In the genomic region with DNA sequence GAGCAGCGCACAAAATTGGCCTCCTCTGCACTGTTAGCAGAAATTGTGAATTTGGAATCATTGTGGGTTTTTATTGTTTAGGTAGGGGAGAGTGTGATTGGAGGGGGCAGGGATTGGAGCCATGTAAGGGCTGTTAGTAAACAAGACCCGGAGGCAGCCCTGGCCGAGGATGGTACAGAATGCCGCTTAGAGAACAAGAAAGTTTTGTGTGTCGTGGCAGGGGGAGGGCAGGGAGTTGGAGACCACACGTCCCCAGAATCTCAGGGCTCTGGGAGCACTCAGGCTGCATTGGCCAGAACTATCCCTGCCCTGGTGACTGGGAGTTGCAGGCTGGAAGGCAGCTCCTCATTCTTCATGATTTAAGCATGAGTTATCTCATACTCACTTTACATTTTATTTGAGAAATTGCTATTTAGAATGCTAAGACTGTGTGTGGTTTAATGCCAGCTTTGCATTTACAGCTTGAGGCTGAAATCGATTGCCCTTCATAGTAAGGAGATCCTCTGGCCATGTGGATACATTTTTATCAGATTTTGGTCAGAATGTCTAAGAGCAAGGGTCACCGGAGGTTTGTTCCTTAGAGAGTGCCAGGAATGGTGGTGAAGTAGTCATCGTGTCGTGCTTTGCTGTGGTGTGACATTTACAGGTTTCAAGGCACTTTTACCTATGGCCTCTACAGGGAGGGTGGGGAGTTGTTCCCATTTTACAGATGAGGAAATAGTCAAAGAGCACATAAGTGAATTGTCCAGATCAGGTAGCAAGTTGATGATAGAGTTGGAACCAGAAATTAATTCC, we compare ENCODE assay signal across 17 cellular contexts. TPM values are rescaled to one million over a fixed set of nuclear protein-coding genes. Genes with fewer than 3 reads are reported as not detected.
A peak's percentile ranks its signal among the peaks of the same experiment; 100 is the strongest.
DNase-seq lines count a peak whose midpoint lies in the region; ATAC-seq and TF ChIP-seq lines count a peak whose summit lies in the region.
"Had no signal": no experiment of that assay in that cellular context is flagged by ENCODE, and none has a peak within 500 bp of the region (broad histone marks: within the 10 kb centered on the region; RNA-seq: fewer than 3 reads in every experiment).

No MANE protein-coding gene starts in this region.

- no peak for DNase-seq in CD4-positive, CD25-positive, alpha-beta regulatory T cell
- DNase-seq in T-helper 17 cell (no peak), endothelial cell (ENCODE audit: low spot score) (no peak), osteocyte (ENCODE audit: extremely low spot score, unreplicated experiment) (peak; percentile 62), HEK293T (ENCODE audit: extremely low spot score) (no peak), activated gamma-delta T cell treated with Interleukin-2 at 50 U/mL for 16 hours (no peak), AG08395 (ENCODE audit: low spot score) (no peak)
- DNase-seq: activated CD4-positive, alpha-beta T cell treated with anti-CD3 and anti-CD28 coated beads, Interleukin-2, amount 10 ng/mL, durations not matched to agents 7 days and 5 days; activated naive CD4-positive, alpha-beta T cell treated with Interleukin-2 at 50 U/mL for 16 hours; colonic mucosa; DND-41; esophagus squamous epithelium; mammary epithelial cell; NCI-H345; Peyer's patch had no signal

- H3K27me3 Mint-ChIP-seq in CD4-positive, CD25-positive, alpha-beta regulatory T cell: no peaks in the 10 kb centered on the region
- H3K27me3 Mint-ChIP-seq in T-helper 17 cell (no peaks in the 10 kb centered on the region), endothelial cell (ENCODE audit: unreplicated experiment) (peaks cover 3% of the 10 kb centered on the region), osteocyte (ENCODE audit: unreplicated experiment) (no peaks in the 10 kb centered on the region)
- H3K27me3 Mint-ChIP-seq: activated CD4-positive, alpha-beta T cell treated with anti-CD3 and anti-CD28 coated beads, Interleukin-2, amount 10 ng/mL, durations not matched to agents 7 days and 5 days had no signal

- H3K36me3 Mint-ChIP-seq in CD4-positive, CD25-positive, alpha-beta regulatory T cell: peaks cover 33% of the 10 kb centered on the region
- H3K36me3 Mint-ChIP-seq in T-helper 17 cell (ENCODE audit: low read depth) (peaks cover 7% of the 10 kb centered on the region), endothelial cell (ENCODE audit: low read depth, unreplicated experiment) (peaks cover 25% of the 10 kb centered on the region), osteocyte (ENCODE audit: unreplicated experiment) (peaks cover 22% of the 10 kb centered on the region)

- peak overlapping the region; percentile 12 to 62 (median 54) for H3K27ac Mint-ChIP-seq in CD4-positive, CD25-positive, alpha-beta regulatory T cell
- H3K27ac Mint-ChIP-seq in T-helper 17 cell (peak overlapping the region; percentile 76), endothelial cell (ENCODE audit: unreplicated experiment) (peak overlapping the region; percentile 54), osteocyte (ENCODE audit: unreplicated experiment) (no peak overlapping the region)

- POLR2A ChIA-PET in HEK293T (lab: Yijun Ruan, JAX): interaction anchor here (1.4 kb wide), 1 partner anchor 9 kb away, joined by 3 read pairs; no protein-coding TSS in a partner anchor

- no peak overlapping the region for H3K4me3 ChIP-seq in CD4-positive, CD25-positive, alpha-beta regulatory T cell (ENCODE audit: low read depth, low read length)
- H3K4me3 ChIP-seq: colonic mucosa, esophagus squamous epithelium, Peyer's patch, vagina had no signal

- H3K9me3 Mint-ChIP-seq in CD4-positive, CD25-positive, alpha-beta regulatory T cell: no peaks in the 10 kb centered on the region
- H3K9me3 Mint-ChIP-seq in endothelial cell (ENCODE audit: unreplicated experiment) (no peaks in the 10 kb centered on the region), osteocyte (ENCODE audit: unreplicated experiment) (no peaks in the 10 kb centered on the region)
- H3K9me3 Mint-ChIP-seq: activated CD4-positive, alpha-beta T cell treated with anti-CD3 and anti-CD28 coated beads, Interleukin-2, amount 10 ng/mL, durations not matched to agents 7 days and 5 days had no signal

- H3K36me3 ChIP-seq in CD4-positive, CD25-positive, alpha-beta regulatory T cell (ENCODE audit: control insufficient read depth, insufficient read depth, low read length): peaks cover 45% of the 10 kb centered on the region
- H3K36me3 ChIP-seq: colonic mucosa had no signal

- peaks cover 19% of the 10 kb centered on the region for H3K4me1 ChIP-seq in CD4-positive, CD25-positive, alpha-beta regulatory T cell (ENCODE audit: control insufficient read depth, insufficient read depth, low read length, poor library complexity, severe bottlenecking)
- H3K4me1 ChIP-seq: colonic mucosa had no signal

- ATAC-seq in CD4-positive, CD25-positive, alpha-beta regulatory T cell (ENCODE audit: low read depth in 2 of 2): no peak
- ATAC-seq in T-helper 17 cell (no peak), HG03342 (IDR thresholded peaks at IDR 0.05; ENCODE audit: unreplicated experiment) (no peak)

- TF ChIP-seq CTCF in endothelial cell (IDR thresholded peaks at IDR 0.05; ENCODE audit: unreplicated experiment): no peak
- TF ChIP-seq CTCF in osteocyte (IDR thresholded peaks at IDR 0.05): no peak

- peaks cover 23 to 62% (median 57%) of the 10 kb centered on the region in 4 donors for H3K4me1 Mint-ChIP-seq in CD4-positive, CD25-positive, alpha-beta regulatory T cell
- peaks cover 55% of the 10 kb centered on the region for H3K4me1 Mint-ChIP-seq in T-helper 17 cell
- H3K4me1 Mint-ChIP-seq in endothelial cell (ENCODE audit: unreplicated experiment): peaks cover under 1% of the 10 kb centered on the region
- H3K4me1 Mint-ChIP-seq in osteocyte (ENCODE audit: unreplicated experiment): peaks cover 2% of the 10 kb centered on the region

- H3K4me3 Mint-ChIP-seq in CD4-positive, CD25-positive, alpha-beta regulatory T cell: no peak overlapping the region
- H3K4me3 Mint-ChIP-seq in T-helper 17 cell (no peak overlapping the region), endothelial cell (ENCODE audit: unreplicated experiment) (no peak overlapping the region), osteocyte (ENCODE audit: unreplicated experiment) (no peak overlapping the region)
- H3K4me3 Mint-ChIP-seq: activated CD4-positive, alpha-beta T cell treated with anti-CD3 and anti-CD28 coated beads, Interleukin-2, amount 10 ng/mL, durations not matched to agents 7 days and 5 days had no signal

- H3K9me3 ChIP-seq in CD4-positive, CD25-positive, alpha-beta regulatory T cell (ENCODE audit: control insufficient read depth in 2 of 2, low read length in 2 of 2): no peaks in the 10 kb centered on the region
- H3K9me3 ChIP-seq in T-helper 17 cell (ENCODE audit: control insufficient read depth, low read length, poor library complexity, severe bottlenecking): no peaks in the 10 kb centered on the region
- H3K9me3 ChIP-seq: colonic mucosa, esophagus squamous epithelium, Peyer's patch, vagina had no signal

- no peaks in the 10 kb centered on the region for H3K27me3 ChIP-seq in CD4-positive, CD25-positive, alpha-beta regulatory T cell (ENCODE audit: control insufficient read depth, insufficient read depth, low read length)
- H3K27me3 ChIP-seq: colonic mucosa, esophagus squamous epithelium, Peyer's patch, vagina had no signal

- H3K27ac ChIP-seq in CD4-positive, CD25-positive, alpha-beta regulatory T cell (ENCODE audit: insufficient read depth, low read length, poor library complexity, severe bottlenecking): no peak overlapping the region
- H3K27ac ChIP-seq: colonic mucosa, esophagus squamous epithelium, Peyer's patch, vagina had no signal

- CTCF ChIA-PET in HEK293T (lab: Yijun Ruan, JAX): no interaction called here

TF ChIP-seq in HEK293T, 16 proteins besides CTCF, POLR2A, EP300 and RAD21:
- no peak for TF ChIP-seq HDGF (IDR thresholded peaks at IDR 0.05; ENCODE audit: borderline replicate concordance)
- TF ChIP-seq LEF1 (IDR thresholded peaks at IDR 0.05; ENCODE audit: borderline replicate concordance): no peak
- no peak for TF ChIP-seq ZNF384 (IDR thresholded peaks at IDR 0.05)
- TF ChIP-seq FOXM1 (IDR thresholded peaks at IDR 0.05; ENCODE audit: borderline replicate concordance): no peak
- TF ChIP-seq SP1 (IDR thresholded peaks at IDR 0.05): no peak
- TF ChIP-seq ELF4 (IDR thresholded peaks at IDR 0.05): no peak
- TF ChIP-seq, protein P1, sequence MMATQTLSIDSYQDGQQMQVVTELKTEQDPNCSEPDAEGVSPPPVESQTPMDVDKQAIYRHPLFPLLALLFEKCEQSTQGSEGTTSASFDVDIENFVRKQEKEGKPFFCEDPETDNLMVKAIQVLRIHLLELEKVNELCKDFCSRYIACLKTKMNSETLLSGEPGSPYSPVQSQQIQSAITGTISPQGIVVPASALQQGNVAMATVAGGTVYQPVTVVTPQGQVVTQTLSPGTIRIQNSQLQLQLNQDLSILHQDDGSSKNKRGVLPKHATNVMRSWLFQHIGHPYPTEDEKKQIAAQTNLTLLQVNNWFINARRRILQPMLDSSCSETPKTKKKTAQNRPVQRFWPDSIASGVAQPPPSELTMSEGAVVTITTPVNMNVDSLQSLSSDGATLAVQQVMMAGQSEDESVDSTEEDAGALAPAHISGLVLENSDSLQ (IDR thresholded peaks at IDR 0.05): no peak
- no peak for TF ChIP-seq TARDBP (IDR thresholded peaks at IDR 0.05)
- TF ChIP-seq SUZ12 (IDR thresholded peaks at IDR 0.05): no peak
- no peak for TF ChIP-seq CTBP1 (IDR thresholded peaks at IDR 0.05; ENCODE audit: borderline replicate concordance)
- TF ChIP-seq FOXA1 (IDR thresholded peaks at IDR 0.05): no peak
- TF ChIP-seq FOXK2 (IDR thresholded peaks at IDR 0.05): no peak
- TF ChIP-seq NFRKB (IDR thresholded peaks at IDR 0.05): no peak
- TF ChIP-seq L3MBTL2 (conservative IDR thresholded peaks at IDR 0.05): no peak
- TF ChIP-seq BHLHE40 (IDR thresholded peaks at IDR 0.05; ENCODE audit: borderline replicate concordance): no peak

RNA-seq across cellular contexts. Expression of a gene that starts 56.9 kb away (rescaled TPM):
- 66.7 TPM for total RNA-seq in CD4-positive, CD25-positive, alpha-beta regulatory T cell
- 10 to 100 TPM; 13.0 to 19.8 (median 18.0) TPM for polyA plus RNA-seq in CD4-positive, CD25-positive, alpha-beta regulatory T cell
- total RNA-seq in T-helper 17 cell (10 to 100 TPM; 45.1 to 50.7 TPM), endothelial cell (ENCODE audit: unreplicated experiment) (28.5 TPM), osteocyte (27.4 and 29.8 TPM in 2 replicates)
